8 cellular contexts compared by ENCODE assay signal in genomic region chr1:27001570-27002360, GRCh38. TPM values are rescaled to one million over a fixed set of nuclear protein-coding genes. Genes with fewer than 3 reads are reported as not detected.
DNase-seq lines count a peak whose midpoint lies in the region; ATAC-seq and TF ChIP-seq lines count a peak whose summit lies in the region.

No MANE protein-coding gene starts in this region.

- no peak for ATAC-seq in GM19023 (IDR thresholded peaks at IDR 0.05; ENCODE audit: unreplicated experiment)
- no peak for ATAC-seq in HG03045 (IDR thresholded peaks at IDR 0.05; ENCODE audit: unreplicated experiment)

- H3K4me1 ChIP-seq in vagina: peaks cover 85% of the 10 kb centered on the region

- intact Hi-C loops in vagina (cut with DNase I): no loop called here

- DNase-seq in NCI-H1694 treated with DMSO at 0.1 percent for 48 hours (lab: John Stamatoyannopoulos, UW) (peak; percentile 4), NCI-H1694 (lab: John Stamatoyannopoulos, UW) (no peak), midbrain (lab: John Stamatoyannopoulos, UW) (peak; percentile 48), vagina (ENCODE audit: extremely low spot score in 2 of 2) (no peak), T1000 (lab: John Stamatoyannopoulos, UW) (no peak)

- no peak overlapping the region for H3K4me3 ChIP-seq in vagina

- TF ChIP-seq POLR2A in vagina (IDR thresholded peaks at IDR 0.05): no peak

- H3K27me3 ChIP-seq in vagina: no peaks in the 10 kb centered on the region

- peaks cover 0 to 21% of the 10 kb centered on the region in 2 donors for H3K36me3 ChIP-seq in vagina

- H3K27ac ChIP-seq in cingulate gyrus (ENCODE audit: low read depth, low read length) (peak overlapping the region; percentile 23), vagina (peak overlapping the region; percentile 91)

- H3K9me3 ChIP-seq in vagina: no peaks in the 10 kb centered on the region

- no peak for TF ChIP-seq CTCF in vagina (IDR thresholded peaks at IDR 0.05)

RNA-seq across cellular contexts. Expression of gene TRNP1, which starts 8.3 kb away (rescaled TPM):
- total RNA-seq in vagina: 13.0 TPM

RNA-seq across cellular contexts. Expression of gene TENT5B, which starts 10.9 kb away (rescaled TPM):
- 64.3 TPM for total RNA-seq in vagina

RNA-seq across cellular contexts. Expression of gene KDF1, which starts 41.5 kb away (rescaled TPM):
- total RNA-seq in vagina: 7.4 TPM

Comparison
In these comparisons a context has a peak if more than half of its experiments do, and no peak if none do; other contexts are left out.
1. DNase-seq: peak in NCI-H1694 treated with DMSO at 0.1 percent for 48 hours (single experiment) and midbrain (single experiment); none in NCI-H1694 (single experiment), vagina (0 of 2) and T1000 (single experiment).